In the genomic region with DNA sequence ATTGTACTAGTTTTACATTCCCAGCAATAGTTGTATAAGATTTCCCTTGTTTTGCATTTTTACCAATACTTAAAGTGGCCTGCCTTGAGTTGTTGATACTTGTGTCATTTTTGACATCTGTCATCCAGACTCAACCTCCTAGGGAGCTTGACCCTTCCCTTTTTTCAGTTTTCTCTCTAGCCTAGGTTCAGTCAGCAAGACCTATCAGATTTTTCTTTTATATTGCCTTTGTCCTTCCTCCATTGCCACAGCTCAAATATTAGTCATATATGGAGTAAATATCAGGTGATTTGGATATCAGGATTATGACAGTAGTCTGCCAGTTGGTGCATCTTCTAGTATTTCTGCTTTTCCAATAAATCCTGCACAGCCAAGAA, we compare ENCODE assay signal across 1 cellular context.
TF ChIP-seq lines count a peak whose summit lies in the region.

No MANE protein-coding gene starts in this region.

TF ChIP-seq in GM23338, 12 proteins besides CTCF, POLR2A, EP300 and RAD21 (continued from another document):
- TF ChIP-seq, protein P1, sequence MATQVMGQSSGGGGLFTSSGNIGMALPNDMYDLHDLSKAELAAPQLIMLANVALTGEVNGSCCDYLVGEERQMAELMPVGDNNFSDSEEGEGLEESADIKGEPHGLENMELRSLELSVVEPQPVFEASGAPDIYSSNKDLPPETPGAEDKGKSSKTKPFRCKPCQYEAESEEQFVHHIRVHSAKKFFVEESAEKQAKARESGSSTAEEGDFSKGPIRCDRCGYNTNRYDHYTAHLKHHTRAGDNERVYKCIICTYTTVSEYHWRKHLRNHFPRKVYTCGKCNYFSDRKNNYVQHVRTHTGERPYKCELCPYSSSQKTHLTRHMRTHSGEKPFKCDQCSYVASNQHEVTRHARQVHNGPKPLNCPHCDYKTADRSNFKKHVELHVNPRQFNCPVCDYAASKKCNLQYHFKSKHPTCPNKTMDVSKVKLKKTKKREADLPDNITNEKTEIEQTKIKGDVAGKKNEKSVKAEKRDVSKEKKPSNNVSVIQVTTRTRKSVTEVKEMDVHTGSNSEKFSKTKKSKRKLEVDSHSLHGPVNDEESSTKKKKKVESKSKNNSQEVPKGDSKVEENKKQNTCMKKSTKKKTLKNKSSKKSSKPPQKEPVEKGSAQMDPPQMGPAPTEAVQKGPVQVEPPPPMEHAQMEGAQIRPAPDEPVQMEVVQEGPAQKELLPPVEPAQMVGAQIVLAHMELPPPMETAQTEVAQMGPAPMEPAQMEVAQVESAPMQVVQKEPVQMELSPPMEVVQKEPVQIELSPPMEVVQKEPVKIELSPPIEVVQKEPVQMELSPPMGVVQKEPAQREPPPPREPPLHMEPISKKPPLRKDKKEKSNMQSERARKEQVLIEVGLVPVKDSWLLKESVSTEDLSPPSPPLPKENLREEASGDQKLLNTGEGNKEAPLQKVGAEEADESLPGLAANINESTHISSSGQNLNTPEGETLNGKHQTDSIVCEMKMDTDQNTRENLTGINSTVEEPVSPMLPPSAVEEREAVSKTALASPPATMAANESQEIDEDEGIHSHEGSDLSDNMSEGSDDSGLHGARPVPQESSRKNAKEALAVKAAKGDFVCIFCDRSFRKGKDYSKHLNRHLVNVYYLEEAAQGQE (IDR thresholded peaks at IDR 0.05; ENCODE audit: unreplicated experiment) = no peak
- TF ChIP-seq STAT1 (IDR thresholded peaks at IDR 0.05; ENCODE audit: unreplicated experiment) = no peak
- TF ChIP-seq NANOG (IDR thresholded peaks at IDR 0.05; ENCODE audit: borderline replicate concordance) = no peak
- TF ChIP-seq CREB1 (CRISPR knock-in tag; IDR thresholded peaks at IDR 0.05; ENCODE audit: low read depth) = no peak
- TF ChIP-seq, protein P2, sequence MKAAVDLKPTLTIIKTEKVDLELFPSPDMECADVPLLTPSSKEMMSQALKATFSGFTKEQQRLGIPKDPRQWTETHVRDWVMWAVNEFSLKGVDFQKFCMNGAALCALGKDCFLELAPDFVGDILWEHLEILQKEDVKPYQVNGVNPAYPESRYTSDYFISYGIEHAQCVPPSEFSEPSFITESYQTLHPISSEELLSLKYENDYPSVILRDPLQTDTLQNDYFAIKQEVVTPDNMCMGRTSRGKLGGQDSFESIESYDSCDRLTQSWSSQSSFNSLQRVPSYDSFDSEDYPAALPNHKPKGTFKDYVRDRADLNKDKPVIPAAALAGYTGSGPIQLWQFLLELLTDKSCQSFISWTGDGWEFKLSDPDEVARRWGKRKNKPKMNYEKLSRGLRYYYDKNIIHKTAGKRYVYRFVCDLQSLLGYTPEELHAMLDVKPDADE (IDR thresholded peaks at IDR 0.05) = no peak
- TF ChIP-seq, protein P3, sequence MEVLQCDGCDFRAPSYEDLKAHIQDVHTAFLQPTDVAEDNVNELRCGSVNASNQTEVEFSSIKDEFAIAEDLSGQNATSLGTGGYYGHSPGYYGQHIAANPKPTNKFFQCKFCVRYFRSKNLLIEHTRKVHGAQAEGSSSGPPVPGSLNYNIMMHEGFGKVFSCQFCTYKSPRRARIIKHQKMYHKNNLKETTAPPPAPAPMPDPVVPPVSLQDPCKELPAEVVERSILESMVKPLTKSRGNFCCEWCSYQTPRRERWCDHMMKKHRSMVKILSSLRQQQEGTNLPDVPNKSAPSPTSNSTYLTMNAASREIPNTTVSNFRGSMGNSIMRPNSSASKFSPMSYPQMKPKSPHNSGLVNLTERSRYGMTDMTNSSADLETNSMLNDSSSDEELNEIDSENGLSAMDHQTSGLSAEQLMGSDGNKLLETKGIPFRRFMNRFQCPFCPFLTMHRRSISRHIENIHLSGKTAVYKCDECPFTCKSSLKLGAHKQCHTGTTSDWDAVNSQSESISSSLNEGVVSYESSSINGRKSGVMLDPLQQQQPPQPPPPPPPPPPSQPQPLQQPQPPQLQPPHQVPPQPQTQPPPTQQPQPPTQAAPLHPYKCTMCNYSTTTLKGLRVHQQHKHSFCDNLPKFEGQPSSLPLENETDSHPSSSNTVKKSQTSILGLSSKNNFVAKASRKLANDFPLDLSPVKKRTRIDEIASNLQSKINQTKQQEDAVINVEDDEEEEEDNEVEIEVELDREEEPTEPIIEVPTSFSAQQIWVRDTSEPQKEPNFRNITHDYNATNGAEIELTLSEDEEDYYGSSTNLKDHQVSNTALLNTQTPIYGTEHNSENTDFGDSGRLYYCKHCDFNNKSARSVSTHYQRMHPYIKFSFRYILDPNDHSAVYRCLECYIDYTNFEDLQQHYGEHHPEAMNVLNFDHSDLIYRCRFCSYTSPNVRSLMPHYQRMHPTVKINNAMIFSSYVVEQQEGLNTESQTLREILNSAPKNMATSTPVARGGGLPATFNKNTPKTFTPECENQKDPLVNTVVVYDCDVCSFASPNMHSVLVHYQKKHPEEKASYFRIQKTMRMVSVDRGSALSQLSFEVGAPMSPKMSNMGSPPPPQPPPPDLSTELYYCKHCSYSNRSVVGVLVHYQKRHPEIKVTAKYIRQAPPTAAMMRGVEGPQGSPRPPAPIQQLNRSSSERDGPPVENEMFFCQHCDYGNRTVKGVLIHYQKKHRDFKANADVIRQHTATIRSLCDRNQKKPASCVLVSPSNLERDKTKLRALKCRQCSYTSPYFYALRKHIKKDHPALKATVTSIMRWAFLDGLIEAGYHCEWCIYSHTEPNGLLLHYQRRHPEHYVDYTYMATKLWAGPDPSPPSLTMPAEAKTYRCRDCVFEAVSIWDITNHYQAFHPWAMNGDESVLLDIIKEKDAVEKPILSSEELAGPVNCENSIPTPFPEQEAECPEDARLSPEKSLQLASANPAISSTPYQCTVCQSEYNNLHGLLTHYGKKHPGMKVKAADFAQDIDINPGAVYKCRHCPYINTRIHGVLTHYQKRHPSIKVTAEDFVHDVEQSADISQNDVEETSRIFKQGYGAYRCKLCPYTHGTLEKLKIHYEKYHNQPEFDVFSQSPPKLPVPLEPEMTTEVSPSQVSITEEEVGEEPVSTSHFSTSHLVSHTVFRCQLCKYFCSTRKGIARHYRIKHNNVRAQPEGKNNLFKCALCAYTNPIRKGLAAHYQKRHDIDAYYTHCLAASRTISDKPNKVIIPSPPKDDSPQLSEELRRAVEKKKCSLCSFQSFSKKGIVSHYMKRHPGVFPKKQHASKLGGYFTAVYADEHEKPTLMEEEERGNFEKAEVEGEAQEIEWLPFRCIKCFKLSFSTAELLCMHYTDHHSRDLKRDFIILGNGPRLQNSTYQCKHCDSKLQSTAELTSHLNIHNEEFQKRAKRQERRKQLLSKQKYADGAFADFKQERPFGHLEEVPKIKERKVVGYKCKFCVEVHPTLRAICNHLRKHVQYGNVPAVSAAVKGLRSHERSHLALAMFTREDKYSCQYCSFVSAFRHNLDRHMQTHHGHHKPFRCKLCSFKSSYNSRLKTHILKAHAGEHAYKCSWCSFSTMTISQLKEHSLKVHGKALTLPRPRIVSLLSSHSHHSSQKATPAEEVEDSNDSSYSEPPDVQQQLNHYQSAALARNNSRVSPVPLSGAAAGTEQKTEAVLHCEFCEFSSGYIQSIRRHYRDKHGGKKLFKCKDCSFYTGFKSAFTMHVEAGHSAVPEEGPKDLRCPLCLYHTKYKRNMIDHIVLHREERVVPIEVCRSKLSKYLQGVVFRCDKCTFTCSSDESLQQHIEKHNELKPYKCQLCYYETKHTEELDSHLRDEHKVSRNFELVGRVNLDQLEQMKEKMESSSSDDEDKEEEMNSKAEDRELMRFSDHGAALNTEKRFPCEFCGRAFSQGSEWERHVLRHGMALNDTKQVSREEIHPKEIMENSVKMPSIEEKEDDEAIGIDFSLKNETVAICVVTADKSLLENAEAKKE (CRISPR knock-in tag; IDR thresholded peaks at IDR 0.05) = no peak
- no peak for TF ChIP-seq EZH2 (IDR thresholded peaks at IDR 0.05; ENCODE audit: low read depth, unreplicated experiment)
- no peak for TF ChIP-seq JUNB (IDR thresholded peaks at IDR 0.05; ENCODE audit: unreplicated experiment)
- no peak for TF ChIP-seq EZH2phosphoT487 (IDR thresholded peaks at IDR 0.05; ENCODE audit: unreplicated experiment)
- no peak for TF ChIP-seq POLR2AphosphoS5 (IDR thresholded peaks at IDR 0.05; ENCODE audit: low read depth)
- TF ChIP-seq ZNF114 (CRISPR knock-in tag; IDR thresholded peaks at IDR 0.05) = no peak
